In the genomic region with DNA sequence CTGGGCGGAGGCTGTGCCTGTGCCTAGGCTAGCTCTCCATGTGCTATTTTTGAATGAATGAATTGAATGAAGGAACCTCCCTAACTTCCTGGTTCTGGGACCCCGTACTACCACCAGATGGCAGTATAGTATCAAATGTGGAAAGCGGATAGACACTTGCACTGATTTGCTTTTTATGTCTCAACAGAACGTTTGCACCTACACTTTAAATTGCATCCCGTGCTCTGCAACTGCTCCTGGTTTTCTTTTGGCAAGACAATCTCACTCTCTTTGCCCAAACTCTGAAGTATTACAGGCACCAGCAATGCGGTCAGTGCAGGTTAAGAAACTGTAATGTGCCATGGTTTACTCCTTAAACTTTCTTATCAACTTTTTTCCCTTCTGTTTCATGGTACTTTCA, we compare ENCODE assay signal across 7 cellular contexts. TPM values are rescaled to one million over a fixed set of nuclear protein-coding genes. Genes with fewer than 3 reads are reported as not detected.
DNase-seq lines count a peak whose midpoint lies in the region; ATAC-seq and TF ChIP-seq lines count a peak whose summit lies in the region.

No MANE protein-coding gene starts in this region.

- no peak overlapping the region for H3K27ac Mint-ChIP-seq in stimulated activated memory B cell treated with anti-CD40 and anti-IgM and Interleukin-4, amounts not matched to agents 10 μg/mL and 1 μg/mL and 100 μg/mL, for 72 hours

- no peaks in the 10 kb centered on the region for H3K27me3 ChIP-seq in brain microvascular endothelial cell (replicated peaks)

- no peak overlapping the region for H3K27ac ChIP-seq in brain microvascular endothelial cell

- peak; percentile 63 for DNase-seq in EL
- DNase-seq in Jurkat, Clone E6-1 (ENCODE audit: low read depth, low spot score), result peak; percentile 68
- DNase-seq in RPMI8226, result peak; percentile 67
- peak; percentile 70 for DNase-seq in brain microvascular endothelial cell
- peak; percentile 73 for DNase-seq in islet precursor cell

- H3K27me3 Mint-ChIP-seq in stimulated activated memory B cell treated with anti-CD40 and anti-IgM and Interleukin-4, amounts not matched to agents 10 μg/mL and 1 μg/mL and 100 μg/mL, for 72 hours, result peaks cover 27% of the 10 kb centered on the region

- no peaks in the 10 kb centered on the region for H3K9me3 Mint-ChIP-seq in stimulated activated memory B cell treated with anti-CD40 and anti-IgM and Interleukin-4, amounts not matched to agents 10 μg/mL and 1 μg/mL and 100 μg/mL, for 72 hours

- H3K36me3 ChIP-seq in brain microvascular endothelial cell (replicated peaks), result no peaks in the 10 kb centered on the region

- no peak overlapping the region for H3K4me3 ChIP-seq in Jurkat, Clone E6-1 (ENCODE audit: low read length)
- H3K4me3 ChIP-seq in brain microvascular endothelial cell (ENCODE audit: low read depth, low read length), result no peak overlapping the region

- peak; percentile 81 for ATAC-seq in GM21390 (IDR thresholded peaks at IDR 0.05; ENCODE audit: unreplicated experiment)
- peak; percentile 69 for ATAC-seq in stimulated activated memory B cell treated with anti-CD40 and anti-IgM and Interleukin-4, amounts not matched to agents 10 μg/mL and 1 μg/mL and 100 μg/mL, for 72 hours

- in situ Hi-C loops in brain microvascular endothelial cell (cut with HindIII; ENCODE audit: low pct_ligation_motif_present, low sequenced_read_pairs), result loop anchor here (25.0 kb wide), 1 partner anchor 1152 kb away; no protein-coding TSS in a partner anchor

- peak; percentile 84 for TF ChIP-seq CTCF in brain microvascular endothelial cell (IDR thresholded peaks at IDR 0.05; ENCODE audit: low read depth, low read length, missing control alignments)

- no peak overlapping the region for H3K4me3 Mint-ChIP-seq in stimulated activated memory B cell treated with anti-CD40 and anti-IgM and Interleukin-4, amounts not matched to agents 10 μg/mL and 1 μg/mL and 100 μg/mL, for 72 hours

- H3K36me3 Mint-ChIP-seq in stimulated activated memory B cell treated with anti-CD40 and anti-IgM and Interleukin-4, amounts not matched to agents 10 μg/mL and 1 μg/mL and 100 μg/mL, for 72 hours, result no peaks in the 10 kb centered on the region

- peaks cover 5% of the 10 kb centered on the region for H3K4me1 Mint-ChIP-seq in stimulated activated memory B cell treated with anti-CD40 and anti-IgM and Interleukin-4, amounts not matched to agents 10 μg/mL and 1 μg/mL and 100 μg/mL, for 72 hours

RNA-seq across cellular contexts. Expression of a gene that starts 6.5 kb away (rescaled TPM):
- 1.7 TPM for polyA plus RNA-seq in Jurkat, Clone E6-1 (2012; ENCODE audit: insufficient read depth, insufficient read length)

RNA-seq across cellular contexts. Expression of a gene that starts 30.4 kb away (rescaled TPM):
- not detected for polyA plus RNA-seq in Jurkat, Clone E6-1 (2012; ENCODE audit: insufficient read depth, insufficient read length)
